In the genomic region with DNA sequence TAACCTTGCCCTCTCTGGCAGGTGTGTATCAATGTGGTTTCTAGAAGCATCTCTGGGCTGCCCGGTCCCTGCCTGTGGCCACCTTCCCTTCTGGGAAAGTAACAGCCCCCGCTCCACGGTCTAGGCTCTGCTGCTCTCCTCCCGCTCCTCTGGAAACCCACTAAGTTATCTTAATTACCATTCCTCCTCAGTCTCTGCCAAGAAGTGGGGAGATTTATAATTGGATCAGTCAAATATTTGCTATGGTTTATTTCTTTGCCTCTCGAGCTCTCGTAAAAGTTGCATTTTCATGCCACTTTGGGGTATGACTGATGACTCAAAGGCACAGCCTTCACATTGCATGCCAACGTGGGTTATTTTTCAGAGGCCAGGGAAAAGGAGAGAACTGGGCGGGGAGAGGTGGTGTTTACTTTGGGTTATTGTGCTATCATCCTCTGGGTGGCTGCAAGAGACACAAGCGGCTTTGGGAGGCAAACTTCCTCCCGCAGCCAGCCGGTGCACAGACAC, we compare ENCODE assay signal across 9 cellular contexts.
DNase-seq lines count a peak whose midpoint lies in the region; ATAC-seq and TF ChIP-seq lines count a peak whose summit lies in the region.
"Had no signal": no experiment of that assay in that cellular context is flagged by ENCODE, and none has a peak within 500 bp of the region (broad histone marks: within the 10 kb centered on the region; RNA-seq: fewer than 3 reads in every experiment).

No MANE protein-coding gene starts in this region.

- TF ChIP-seq CTCF in 22Rv1 (IDR thresholded peaks at IDR 0.05): peak; percentile 72
- peak in 1 of 2 experiments; percentile 29; a peak in 2 of 4 replicates for TF ChIP-seq CTCF in GM23338 (conservative IDR thresholded peaks at IDR 0.05; ENCODE audit: low read depth in 2 of 2)
- no peak for TF ChIP-seq CTCF in Panc1 (IDR thresholded peaks at IDR 0.05)
- TF ChIP-seq CTCF in kidney epithelial cell (IDR thresholded peaks at IDR 0.05; ENCODE audit: insufficient read depth, low read length, poor library complexity, severe bottlenecking): peak; percentile 16

- H4K20me1 ChIP-seq in GM23338 (replicated peaks; ENCODE audit: insufficient read depth): no peaks in the 10 kb centered on the region

- CTCF ChIA-PET in Panc1 (lab: Charles Lee): no interaction called here

- H3K27me3 ChIP-seq in GM23338 (ENCODE audit: insufficient read depth) (no peaks in the 10 kb centered on the region), Panc1 (ENCODE audit: control insufficient read depth, insufficient read depth, low read length) (0 out of 2 replicates have a peak, but pooled peaks cover 4% of the 10 kb centered on the region), kidney epithelial cell (ENCODE audit: control insufficient read depth, insufficient read depth, low read length) (no peaks in the 10 kb centered on the region)

- H3K4me1 ChIP-seq in GM23338 (ENCODE audit: insufficient read depth) (no peaks in the 10 kb centered on the region), Panc1 (ENCODE audit: control insufficient read depth, insufficient read depth, low read length) (no peaks in the 10 kb centered on the region; the same call in 1 of the 2 replicates)

- DNase-seq in GM23338 (ENCODE audit: low spot score) (peak; percentile 27), Panc1 (ENCODE audit: low read depth, low spot score) (no peak), kidney epithelial cell (ENCODE audit: low read depth) (peak; percentile 55)
- DNase-seq in stimulated activated CD4-positive, alpha-beta T cell treated with anti-CD3 and anti-CD28 coated beads, Interleukin-2, amount 100 ng/mL, for 48 hours: no peak

- no peaks in the 10 kb centered on the region for H3K9me3 ChIP-seq in Panc1 (ENCODE audit: control insufficient read depth, insufficient read depth, low read depth, low read length)

- H3K27ac Mint-ChIP-seq in GM23338: no peak overlapping the region
- H3K27ac Mint-ChIP-seq: IgD-negative memory B cell had no signal

- H3K36me3 Mint-ChIP-seq in GM23338 (ENCODE audit: low read depth): peaks cover 17% of the 10 kb centered on the region
- H3K36me3 Mint-ChIP-seq: IgD-negative memory B cell had no signal

- H3K36me3 ChIP-seq in GM23338 (ENCODE audit: insufficient read depth) (no peaks in the 10 kb centered on the region), Panc1 (ENCODE audit: control insufficient read depth, insufficient read depth, low read length) (no peaks in the 10 kb centered on the region), kidney epithelial cell (ENCODE audit: control insufficient read depth, insufficient read depth, low read length) (no peaks in the 10 kb centered on the region)

- 0 out of 2 replicates have a peak, but pooled peaks cover 6% of the 10 kb centered on the region for H3K9me2 ChIP-seq in GM23338 (ENCODE audit: insufficient read depth)

- H3K4me3 ChIP-seq in GM23338 (no peak overlapping the region), Panc1 (ENCODE audit: low read depth in 2 of 2, low read length in 2 of 2) (no peak overlapping the region), kidney epithelial cell (ENCODE audit: low read depth, low read length) (no peak overlapping the region)

- H3K9me3 Mint-ChIP-seq in GM23338: peaks cover 21% of the 10 kb centered on the region

- H2AFZ ChIP-seq in GM23338: no peak overlapping the region

- peaks cover 8% of the 10 kb centered on the region; the same call in 2 of the 3 replicates for H3K4me1 Mint-ChIP-seq in GM23338
- H3K4me1 Mint-ChIP-seq: IgD-negative memory B cell had no signal

- no peaks in the 10 kb centered on the region for H3K79me2 ChIP-seq in GM23338 (replicated peaks; ENCODE audit: insufficient read depth)

- no peaks in the 10 kb centered on the region for H3F3A ChIP-seq in GM23338 (replicated peaks; ENCODE audit: low read depth)

- no peak overlapping the region for H3K27ac ChIP-seq in 22Rv1
- no peak overlapping the region for H3K27ac ChIP-seq in GM23338 (ENCODE audit: low read depth)
- H3K27ac ChIP-seq in Panc1 (ENCODE audit: low read length): no peak overlapping the region

- intact Hi-C loops in Panc1 (cut with micrococcal nuclease; ENCODE audit: unreplicated experiment): no loop called here

- POLR2A ChIA-PET in Panc1 (lab: Charles Lee): no interaction called here

- ATAC-seq in GM23338: peak; percentile 82
- ATAC-seq in Panc1: peak; percentile 83
- no peak for ATAC-seq in GM18868 (IDR thresholded peaks at IDR 0.05; ENCODE audit: unreplicated experiment)
- no peak for ATAC-seq in GM21619 (IDR thresholded peaks at IDR 0.05; ENCODE audit: unreplicated experiment)
- no peak for ATAC-seq in HG02973 (IDR thresholded peaks at IDR 0.05; ENCODE audit: unreplicated experiment)

- in situ Hi-C loops in Panc1 (cut with HindIII; ENCODE audit: low pct_unique_long_range_greater_than_20kb, low sequenced_read_pairs): no loop called here

- H3K4me2 ChIP-seq in GM23338: no peak overlapping the region

- peaks cover 6% of the 10 kb centered on the region for H3K27me3 Mint-ChIP-seq in GM23338 (ENCODE audit: insufficient read depth, low read depth, poor library complexity)

- H3K4me3 Mint-ChIP-seq in GM23338: no peak overlapping the region
- H3K4me3 Mint-ChIP-seq: IgD-negative memory B cell had no signal

- no TSS peak for BruUV-seq in Panc1 (replicated peaks; lab: Mats Ljungman, UMichigan)

TF ChIP-seq in GM23338, 12 proteins besides CTCF, POLR2A, EP300 and RAD21 (continues in another document):
- TF ChIP-seq EZH2 (IDR thresholded peaks at IDR 0.05; ENCODE audit: low read depth, unreplicated experiment) (no peak), CREB1 (CRISPR knock-in tag; IDR thresholded peaks at IDR 0.05; ENCODE audit: low read depth) (no peak), EZH2phosphoT487 (IDR thresholded peaks at IDR 0.05; ENCODE audit: unreplicated experiment) (no peak), STAT1 (IDR thresholded peaks at IDR 0.05; ENCODE audit: unreplicated experiment) (no peak), NANOG (IDR thresholded peaks at IDR 0.05; ENCODE audit: borderline replicate concordance) (no peak), POLR2AphosphoS5 (IDR thresholded peaks at IDR 0.05; ENCODE audit: low read depth) (no peak), ZNF331 (CRISPR knock-in tag; IDR thresholded peaks at IDR 0.05; ENCODE audit: low read depth) (no peak), ETS1 (IDR thresholded peaks at IDR 0.05) (no peak), JUNB (IDR thresholded peaks at IDR 0.05; ENCODE audit: unreplicated experiment) (no peak), ZNF114 (CRISPR knock-in tag; IDR thresholded peaks at IDR 0.05) (no peak)
- TF ChIP-seq, protein P1, sequence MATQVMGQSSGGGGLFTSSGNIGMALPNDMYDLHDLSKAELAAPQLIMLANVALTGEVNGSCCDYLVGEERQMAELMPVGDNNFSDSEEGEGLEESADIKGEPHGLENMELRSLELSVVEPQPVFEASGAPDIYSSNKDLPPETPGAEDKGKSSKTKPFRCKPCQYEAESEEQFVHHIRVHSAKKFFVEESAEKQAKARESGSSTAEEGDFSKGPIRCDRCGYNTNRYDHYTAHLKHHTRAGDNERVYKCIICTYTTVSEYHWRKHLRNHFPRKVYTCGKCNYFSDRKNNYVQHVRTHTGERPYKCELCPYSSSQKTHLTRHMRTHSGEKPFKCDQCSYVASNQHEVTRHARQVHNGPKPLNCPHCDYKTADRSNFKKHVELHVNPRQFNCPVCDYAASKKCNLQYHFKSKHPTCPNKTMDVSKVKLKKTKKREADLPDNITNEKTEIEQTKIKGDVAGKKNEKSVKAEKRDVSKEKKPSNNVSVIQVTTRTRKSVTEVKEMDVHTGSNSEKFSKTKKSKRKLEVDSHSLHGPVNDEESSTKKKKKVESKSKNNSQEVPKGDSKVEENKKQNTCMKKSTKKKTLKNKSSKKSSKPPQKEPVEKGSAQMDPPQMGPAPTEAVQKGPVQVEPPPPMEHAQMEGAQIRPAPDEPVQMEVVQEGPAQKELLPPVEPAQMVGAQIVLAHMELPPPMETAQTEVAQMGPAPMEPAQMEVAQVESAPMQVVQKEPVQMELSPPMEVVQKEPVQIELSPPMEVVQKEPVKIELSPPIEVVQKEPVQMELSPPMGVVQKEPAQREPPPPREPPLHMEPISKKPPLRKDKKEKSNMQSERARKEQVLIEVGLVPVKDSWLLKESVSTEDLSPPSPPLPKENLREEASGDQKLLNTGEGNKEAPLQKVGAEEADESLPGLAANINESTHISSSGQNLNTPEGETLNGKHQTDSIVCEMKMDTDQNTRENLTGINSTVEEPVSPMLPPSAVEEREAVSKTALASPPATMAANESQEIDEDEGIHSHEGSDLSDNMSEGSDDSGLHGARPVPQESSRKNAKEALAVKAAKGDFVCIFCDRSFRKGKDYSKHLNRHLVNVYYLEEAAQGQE (IDR thresholded peaks at IDR 0.05; ENCODE audit: unreplicated experiment): no peak

Comparison
In these comparisons a context has a peak if more than half of its experiments do, and no peak if none do; other contexts are left out.
1. ATAC-seq: peak in GM23338 (single experiment) and Panc1 (single experiment); none in GM18868 (single experiment), GM21619 (single experiment) and HG02973 (single experiment).
2. DNase-seq: peak in GM23338 (single experiment) and kidney epithelial cell (single experiment); none in Panc1 (single experiment) and stimulated activated CD4-positive, alpha-beta T cell treated with anti-CD3 and anti-CD28 coated beads, Interleukin-2, amount 100 ng/mL, for 48 hours (0 of 2).